In genomic region chr9:2291980-2292704, GRCh38 we compare ENCODE assay signal across 9 cellular contexts.
DNase-seq lines count a peak whose midpoint lies in the region; ATAC-seq and TF ChIP-seq lines count a peak whose summit lies in the region.
"Had no signal": no experiment of that assay in that cellular context is flagged by ENCODE, and none has a peak within 500 bp of the region (broad histone marks: within the 10 kb centered on the region; RNA-seq: fewer than 3 reads in every experiment).

No MANE protein-coding gene starts in this region.

- peak; percentile 95 for DNase-seq in DMS79 (lab: John Stamatoyannopoulos, UW)
- peak; percentile 98 to 100 for DNase-seq in NCI-H2081 (lab: John Stamatoyannopoulos, UW)
- peak; percentile 12 for DNase-seq in astrocyte of the spinal cord (ENCODE audit: low read depth, low spot score)
- peak in 1 of 3 donors; percentile 19 for DNase-seq in mucosa of descending colon
- no peak for DNase-seq in activated T-cell treated with anti-CD3 and anti-CD28 coated beads, Interleukin-2, amount 50 U/mL, for 4 hours
- DNase-seq in ascending aorta (ENCODE audit: low spot score in 2 of 2) = no peak
- DNase-seq in dedifferentiated amniotic fluid mesenchymal stem cell (ENCODE audit: extremely low spot score) = no peak
- DNase-seq: IMR-90 had no signal

- H3K4me1 ChIP-seq in mucosa of descending colon (ENCODE audit: low read depth) = no peaks in the 10 kb centered on the region
- H3K4me1 ChIP-seq in ascending aorta = no peaks in the 10 kb centered on the region

- no peak overlapping the region for H3K27ac ChIP-seq in ascending aorta

- H3K4me3 ChIP-seq in astrocyte of the spinal cord (ENCODE audit: low read depth, low read length) (no peak overlapping the region), mucosa of descending colon (no peak overlapping the region), ascending aorta (no peak overlapping the region)

- no peaks in the 10 kb centered on the region for H3K36me3 ChIP-seq in mucosa of descending colon (ENCODE audit: low read depth)
- H3K36me3 ChIP-seq in ascending aorta = no peaks in the 10 kb centered on the region

- H3K27me3 ChIP-seq in ascending aorta = no peaks in the 10 kb centered on the region

- H3K36me3 Mint-ChIP-seq in activated T-cell treated with anti-CD3 and anti-CD28 coated beads, Interleukin-2, amount 50 U/mL, for 4 hours (ENCODE audit: insufficient read depth) = no peaks in the 10 kb centered on the region

- intact Hi-C loops in mucosa of descending colon (cut with DNase I, micrococcal nuclease) (no loop called here), ascending aorta (cut with DNase I) (no loop called here)

- ATAC-seq in mucosa of descending colon (peak; percentile 92), GM18868 (IDR thresholded peaks at IDR 0.05; ENCODE audit: unreplicated experiment) (no peak)
- ATAC-seq in activated T-cell treated with anti-CD3 and anti-CD28 coated beads, Interleukin-2, amount 50 U/mL, for 4 hours = no peak

- no peaks in the 10 kb centered on the region for H3K27me3 Mint-ChIP-seq in activated T-cell treated with anti-CD3 and anti-CD28 coated beads, Interleukin-2, amount 50 U/mL, for 4 hours (ENCODE audit: low read depth)

- in situ Hi-C loops in astrocyte of the spinal cord (cut with HindIII; ENCODE audit: low sequenced_read_pairs) = no loop called here

- no peaks in the 10 kb centered on the region for H3K4me1 Mint-ChIP-seq in activated T-cell treated with anti-CD3 and anti-CD28 coated beads, Interleukin-2, amount 50 U/mL, for 4 hours (ENCODE audit: low read depth)

- no peak overlapping the region for H3K4me3 Mint-ChIP-seq in activated T-cell treated with anti-CD3 and anti-CD28 coated beads, Interleukin-2, amount 50 U/mL, for 4 hours

- H3K9me3 ChIP-seq in mucosa of descending colon (no peaks in the 10 kb centered on the region), ascending aorta (no peaks in the 10 kb centered on the region)

- TF ChIP-seq CTCF in astrocyte of the spinal cord (IDR thresholded peaks at IDR 0.05; ENCODE audit: low read depth, low read length) (no peak), mucosa of descending colon (IDR thresholded peaks at IDR 0.05) (no peak), ascending aorta (IDR thresholded peaks at IDR 0.05) (no peak)

- no peaks in the 10 kb centered on the region for H3K9me3 Mint-ChIP-seq in activated T-cell treated with anti-CD3 and anti-CD28 coated beads, Interleukin-2, amount 50 U/mL, for 4 hours

Comparison
In these comparisons a context has a peak if more than half of its experiments do, and no peak if none do; other contexts are left out.
1. DNase-seq: peak in DMS79 (single experiment), NCI-H2081 (2 of 2) and astrocyte of the spinal cord (single experiment); none in activated T-cell treated with anti-CD3 and anti-CD28 coated beads, Interleukin-2, amount 50 U/mL, for 4 hours (single experiment), ascending aorta (0 of 2) and dedifferentiated amniotic fluid mesenchymal stem cell (single experiment).